Comparison of ENCODE assay signal across 10 cellular contexts in genomic region chr11:94968334-94968958, GRCh38. TPM values are rescaled to one million over a fixed set of nuclear protein-coding genes. Genes with fewer than 3 reads are reported as not detected.
DNase-seq lines count a peak whose midpoint lies in the region; ATAC-seq and TF ChIP-seq lines count a peak whose summit lies in the region.
"Had no signal": no experiment of that assay in that cellular context is flagged by ENCODE, and none has a peak within 500 bp of the region (broad histone marks: within the 10 kb centered on the region; RNA-seq: fewer than 3 reads in every experiment).

No MANE protein-coding gene starts in this region.

- H3K27ac ChIP-seq in dorsolateral prefrontal cortex: peak overlapping the region in 1 of 59 donors; percentile 7
- H3K27ac ChIP-seq: epithelial cell of prostate had no signal

- DNase-seq in NCI-H2171 treated with DMSO at 0.1 percent for 48 hours (lab: John Stamatoyannopoulos, UW) (peak; percentile 21), NCI-H2171 (lab: John Stamatoyannopoulos, UW) (no peak), NCI-H446 treated with DMSO at 0.1 percent for 48 hours (lab: John Stamatoyannopoulos, UW) (peak; percentile 14), dorsolateral prefrontal cortex (no peak), retinal pigment epithelial cell (ENCODE audit: low read depth) (no peak), NCI-H524 (lab: John Stamatoyannopoulos, UW) (no peak), COLO668 (lab: John Stamatoyannopoulos, UW; ENCODE audit: unreplicated experiment) (no peak)
- DNase-seq: CD4-positive, alpha-beta memory T cell had no signal

- H3K4me3 ChIP-seq in dorsolateral prefrontal cortex: no peak overlapping the region
- H3K4me3 ChIP-seq in retinal pigment epithelial cell (ENCODE audit: low read length): no peak overlapping the region

- H3K27me3 ChIP-seq in dorsolateral prefrontal cortex: no peaks in the 10 kb centered on the region

- TF ChIP-seq CTCF in dorsolateral prefrontal cortex (IDR thresholded peaks at IDR 0.05 in 54 of 56, conservative IDR thresholded peaks at IDR 0.05 in 2 of 56; ENCODE audit: low read depth in 1 of 56, partially characterized antibody in 56 of 56): peak; percentile 40 to 72 (median 58)
- TF ChIP-seq CTCF in retinal pigment epithelial cell (conservative IDR thresholded peaks at IDR 0.05; ENCODE audit: low read depth, low read length): peak; percentile 63

- intact Hi-C loops in dorsolateral prefrontal cortex (cut with DNase I): no loop called here

- no peak for ATAC-seq in HG02938 (IDR thresholded peaks at IDR 0.05; ENCODE audit: unreplicated experiment)

RNA-seq across cellular contexts. Expression of gene CWC15, which starts 4.9 kb away (rescaled TPM):
- total RNA-seq in dorsolateral prefrontal cortex: 10 to 100 TPM; 45.0 to 75.4 (median 59.4) TPM

RNA-seq across cellular contexts. Expression of gene KDM4D, which starts 5.1 kb away (rescaled TPM):
- total RNA-seq in dorsolateral prefrontal cortex: 1 to 10 TPM in 89 of 120 experiments, under 1 TPM in 30, not detected in 1; 0.39 to 3.1 (median 1.4) TPM

RNA-seq across cellular contexts. Expression of gene KDM4E, which starts 56.6 kb away (rescaled TPM):
- not detected for total RNA-seq in dorsolateral prefrontal cortex
- total RNA-seq: CD4-positive, alpha-beta memory T cell had no signal

Comparison
In these comparisons a context has a peak if more than half of its experiments do, and no peak if none do; other contexts are left out.
1. DNase-seq: peak in NCI-H2171 treated with DMSO at 0.1 percent for 48 hours (single experiment) and NCI-H446 treated with DMSO at 0.1 percent for 48 hours (single experiment); none in NCI-H2171 (single experiment), dorsolateral prefrontal cortex (0 of 10), retinal pigment epithelial cell (single experiment), NCI-H524 (0 of 2) and COLO668 (single experiment).